Comparison of ENCODE assay signal across 8 cellular contexts in the genomic region with DNA sequence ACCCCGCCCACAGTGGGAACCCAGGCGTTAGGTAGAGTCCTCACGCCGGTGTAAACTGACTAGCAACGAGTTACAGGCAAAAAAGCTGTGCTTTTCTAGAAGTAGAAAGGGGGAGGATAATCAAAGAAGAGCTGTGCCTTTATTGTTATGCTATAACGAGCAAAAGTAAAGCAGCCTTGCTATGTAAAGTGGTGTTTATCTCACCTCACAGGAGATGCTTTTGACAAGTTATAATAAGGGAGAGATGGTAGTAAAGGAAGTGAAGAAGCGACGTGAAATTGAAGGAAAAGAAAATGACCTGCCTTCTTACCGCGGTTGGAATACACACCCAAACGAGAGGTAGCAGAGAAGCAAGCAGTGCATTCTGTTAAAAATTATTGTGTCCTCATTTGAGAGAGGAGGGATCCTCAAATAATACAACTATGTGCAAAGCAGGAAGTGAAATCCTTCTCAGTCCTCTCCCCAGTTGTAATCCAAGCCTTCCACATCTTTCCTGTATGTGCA. TPM values are rescaled to one million over a fixed set of nuclear protein-coding genes. Genes with fewer than 3 reads are reported as not detected.
DNase-seq lines count a peak whose midpoint lies in the region; ATAC-seq, FAIRE-seq and TF ChIP-seq lines count a peak whose summit lies in the region.

No MANE protein-coding gene starts in this region.

- no peaks in the 10 kb centered on the region for H3K9me3 ChIP-seq in suprapubic skin

- peak overlapping the region; percentile 91 for H3K4me3 ChIP-seq in suprapubic skin

- peaks cover 52% of the 10 kb centered on the region for H3K4me1 ChIP-seq in suprapubic skin

- H3K9me3 Mint-ChIP-seq in activated naive CD4-positive, alpha-beta T cell treated with anti-CD3 and anti-CD28 coated beads, Interleukin-2, amount 50 U/mL, for 72 hours = no peaks in the 10 kb centered on the region

- H3K27me3 ChIP-seq in suprapubic skin = no peaks in the 10 kb centered on the region

- no peak for TF ChIP-seq CTCF in suprapubic skin (IDR thresholded peaks at IDR 0.05)

- DNase-seq in NCI-H526 (lab: John Stamatoyannopoulos, UW) (peak; percentile 33 to 62), NCI-H526 treated with DMSO at 0.1 percent for 48 hours (lab: John Stamatoyannopoulos, UW) (no peak), suprapubic skin (ENCODE audit: low spot score in 2 of 2) (no peak), KG1 (lab: John Stamatoyannopoulos, UW) (no peak)
- DNase-seq in activated naive CD4-positive, alpha-beta T cell treated with anti-CD3 and anti-CD28 coated beads, Interleukin-2, amount 50 U/mL, for 72 hours (ENCODE audit: low spot score in 2 of 2) = peak in 1 of 2 donors; percentile 48
- no peak for DNase-seq in stimulated activated CD4-positive, alpha-beta T cell treated with anti-CD3 and anti-CD28 coated beads, Interleukin-4, amount 100 ng/mL, for 24 hours

- peak; percentile 9 for FAIRE-seq in islet of Langerhans (lab: Jason Lieb, UNC)

- TF ChIP-seq POLR2A in suprapubic skin (IDR thresholded peaks at IDR 0.05) = no peak

- TF ChIP-seq EP300 in suprapubic skin (IDR thresholded peaks at IDR 0.05) = no peak

- peak overlapping the region; percentile 97 to 99 for H3K27ac Mint-ChIP-seq in activated naive CD4-positive, alpha-beta T cell treated with anti-CD3 and anti-CD28 coated beads, Interleukin-2, amount 50 U/mL, for 72 hours

- peaks cover 4% of the 10 kb centered on the region for H3K36me3 ChIP-seq in suprapubic skin

- peak; percentile 1 for ATAC-seq in HG03196 (IDR thresholded peaks at IDR 0.05; ENCODE audit: unreplicated experiment)
- peak in 1 of 2 donors; percentile 23 for ATAC-seq in activated naive CD4-positive, alpha-beta T cell treated with anti-CD3 and anti-CD28 coated beads, Interleukin-2, amount 50 U/mL, for 72 hours

- peak overlapping the region; percentile 99 for H3K27ac ChIP-seq in suprapubic skin

- 2% methylated on average over 11 of the region's 11 CpGs for WGBS in suprapubic skin

- H3K36me3 Mint-ChIP-seq in activated naive CD4-positive, alpha-beta T cell treated with anti-CD3 and anti-CD28 coated beads, Interleukin-2, amount 50 U/mL, for 72 hours = peaks cover 19 to 56% of the 10 kb centered on the region in 2 donors

RNA-seq across cellular contexts. Expression of a gene that starts 0.9 kb away (rescaled TPM):
- 100 to 1,000 TPM in 1 of 2 donors, 10 to 100 TPM in 1; 90.3 to 126 TPM for total RNA-seq in activated naive CD4-positive, alpha-beta T cell treated with anti-CD3 and anti-CD28 coated beads, Interleukin-2, amount 50 U/mL, for 72 hours
- total RNA-seq in suprapubic skin = 100 to 1,000 TPM in 1 of 4 donors, 10 to 100 TPM in 3; 68.5 to 116 (median 81.7) TPM

Comparison
In these comparisons a context has a peak if more than half of its experiments do, and no peak if none do; other contexts are left out.
1. DNase-seq: peak in NCI-H526 (2 of 2); none in NCI-H526 treated with DMSO at 0.1 percent for 48 hours (single experiment), suprapubic skin (0 of 2), KG1 (single experiment) and stimulated activated CD4-positive, alpha-beta T cell treated with anti-CD3 and anti-CD28 coated beads, Interleukin-4, amount 100 ng/mL, for 24 hours (single experiment).